ENCODE assay signal across 8 cellular contexts in genomic region chr4:21512351-21512750, GRCh38.
DNase-seq lines count a peak whose midpoint lies in the region; TF ChIP-seq lines count a peak whose summit lies in the region.

No MANE protein-coding gene starts in this region.

- no peak overlapping the region for H3K27ac ChIP-seq in liver (ENCODE audit: low read depth in 1 of 2, low read length in 2 of 2)
- no peak overlapping the region for H3K27ac ChIP-seq in CD4-positive, alpha-beta memory T cell (ENCODE audit: low read depth, low read length)

- peak; percentile 67 for TF ChIP-seq RAD21 in liver (IDR thresholded peaks at IDR 0.05)

- intact Hi-C loops in CD4-positive, alpha-beta memory T cell (cut with micrococcal nuclease): no loop called here

- WGBS in liver: 75% methylated on average over 1 of the region's 1 CpG

- no peaks in the 10 kb centered on the region for H3K36me3 Mint-ChIP-seq in CD4-positive, alpha-beta memory T cell

- H3K4me3 ChIP-seq in liver (ENCODE audit: low read depth in 1 of 3, low read length in 3 of 3): no peak overlapping the region
- no peak overlapping the region for H3K4me3 ChIP-seq in CD4-positive, alpha-beta memory T cell (ENCODE audit: low read length in 2 of 2)

- no peaks in the 10 kb centered on the region for H3K9me3 ChIP-seq in liver (ENCODE audit: control insufficient read depth in 4 of 4, low read length in 3 of 4)
- no peaks in the 10 kb centered on the region for H3K9me3 ChIP-seq in CD4-positive, alpha-beta memory T cell (ENCODE audit: control insufficient read depth in 1 of 2, low read length in 2 of 2)

- peaks cover 0 to 8% (median 2%) of the 10 kb centered on the region in 8 donors for H3K9me3 Mint-ChIP-seq in CD4-positive, alpha-beta memory T cell

- H3K4me1 Mint-ChIP-seq in CD4-positive, alpha-beta memory T cell: no peaks in the 10 kb centered on the region

- no peaks in the 10 kb centered on the region for H3K27me3 Mint-ChIP-seq in CD4-positive, alpha-beta memory T cell

- TF ChIP-seq CTCF in liver (IDR thresholded peaks at IDR 0.05; ENCODE audit: low read depth, low read length, missing input control): peak; percentile 22

- no peak overlapping the region for H3K4me3 Mint-ChIP-seq in CD4-positive, alpha-beta memory T cell

- H3K36me3 ChIP-seq in liver (ENCODE audit: control insufficient read depth in 4 of 4, insufficient read depth in 3 of 4, low read depth in 1 of 4, low read length in 3 of 4): no peaks in the 10 kb centered on the region
- H3K36me3 ChIP-seq in CD4-positive, alpha-beta memory T cell (ENCODE audit: insufficient read depth, low read length): no peaks in the 10 kb centered on the region

- no peaks in the 10 kb centered on the region for H3K4me1 ChIP-seq in liver (ENCODE audit: control insufficient read depth in 4 of 4, insufficient read depth in 4 of 4, low read length in 3 of 4)
- H3K4me1 ChIP-seq in CD4-positive, alpha-beta memory T cell (ENCODE audit: insufficient read depth, low read length): no peaks in the 10 kb centered on the region

- no peak overlapping the region for H3K27ac Mint-ChIP-seq in CD4-positive, alpha-beta memory T cell

- POLR2A ChIA-PET in CD4-positive, alpha-beta memory T cell (lab: Charles Lee; ENCODE audit: partially characterized antibody): no interaction called here

- H3K9ac ChIP-seq in liver (ENCODE audit: low read depth in 1 of 2, low read length in 2 of 2): no peak overlapping the region

- CTCF ChIA-PET in CD4-positive, alpha-beta memory T cell (lab: Charles Lee; ENCODE audit: partially characterized antibody): no interaction called here

- no peaks in the 10 kb centered on the region for H3K27me3 ChIP-seq in liver (ENCODE audit: control insufficient read depth in 4 of 4, insufficient read depth in 4 of 4, low read length in 3 of 4)
- H3K27me3 ChIP-seq in CD4-positive, alpha-beta memory T cell (ENCODE audit: insufficient read depth, low read length): no peaks in the 10 kb centered on the region

- DNase-seq in ELR (ENCODE audit: low read depth) (peak; percentile 52), NCI-H1694 treated with DMSO at 0.1 percent for 48 hours (lab: John Stamatoyannopoulos, UW) (peak; percentile 44), astrocyte of the hippocampus (ENCODE audit: low read depth, low spot score) (peak; percentile 60), CD1c-positive myeloid dendritic cell (ENCODE audit: extremely low spot score) (no peak), GF-D8 (lab: John Stamatoyannopoulos, UW) (no peak)
- DNase-seq in CD4-positive, alpha-beta memory T cell: no peak
- DNase-seq in effector CD8-positive, alpha-beta T cell (lab: John Stamatoyannopoulos, UW): no peak

TF ChIP-seq in liver, 16 proteins besides CTCF, POLR2A, EP300 and RAD21:
- TF ChIP-seq MAX (IDR thresholded peaks at IDR 0.05) (no peak), HNF4A (conservative IDR thresholded peaks at IDR 0.05) (no peak), REST (IDR thresholded peaks at IDR 0.05) (no peak), NR2F2 (IDR thresholded peaks at IDR 0.05) (no peak), RXRA (IDR thresholded peaks at IDR 0.05) (no peak), EGR1 (IDR thresholded peaks at IDR 0.05; ENCODE audit: low read depth in 2 of 2) (no peak), FOXA2 (IDR thresholded peaks at IDR 0.05) (no peak), FOXA1 (IDR thresholded peaks at IDR 0.05) (no peak), YY1 (IDR thresholded peaks at IDR 0.05) (no peak), ZBTB33 (IDR thresholded peaks at IDR 0.05) (no peak), JUND (IDR thresholded peaks at IDR 0.05) (no peak), SP1 (IDR thresholded peaks at IDR 0.05) (no peak), ATF3 (IDR thresholded peaks at IDR 0.05) (no peak), TAF1 (conservative IDR thresholded peaks at IDR 0.05) (no peak), HNF4G (IDR thresholded peaks at IDR 0.05) (no peak), GABPA (IDR thresholded peaks at IDR 0.05 in 1 of 2, conservative IDR thresholded peaks at IDR 0.05 in 1 of 2) (no peak)
TF ChIP-seq in liver: peak in this region for 0.

Comparison
In these comparisons a context has a peak if more than half of its experiments do, and no peak if none do; other contexts are left out.
1. DNase-seq: peak in ELR (single experiment), NCI-H1694 treated with DMSO at 0.1 percent for 48 hours (single experiment) and astrocyte of the hippocampus (single experiment); none in CD1c-positive myeloid dendritic cell (single experiment), CD4-positive, alpha-beta memory T cell (0 of 5), effector CD8-positive, alpha-beta T cell (single experiment) and GF-D8 (single experiment).